In the genomic region with DNA sequence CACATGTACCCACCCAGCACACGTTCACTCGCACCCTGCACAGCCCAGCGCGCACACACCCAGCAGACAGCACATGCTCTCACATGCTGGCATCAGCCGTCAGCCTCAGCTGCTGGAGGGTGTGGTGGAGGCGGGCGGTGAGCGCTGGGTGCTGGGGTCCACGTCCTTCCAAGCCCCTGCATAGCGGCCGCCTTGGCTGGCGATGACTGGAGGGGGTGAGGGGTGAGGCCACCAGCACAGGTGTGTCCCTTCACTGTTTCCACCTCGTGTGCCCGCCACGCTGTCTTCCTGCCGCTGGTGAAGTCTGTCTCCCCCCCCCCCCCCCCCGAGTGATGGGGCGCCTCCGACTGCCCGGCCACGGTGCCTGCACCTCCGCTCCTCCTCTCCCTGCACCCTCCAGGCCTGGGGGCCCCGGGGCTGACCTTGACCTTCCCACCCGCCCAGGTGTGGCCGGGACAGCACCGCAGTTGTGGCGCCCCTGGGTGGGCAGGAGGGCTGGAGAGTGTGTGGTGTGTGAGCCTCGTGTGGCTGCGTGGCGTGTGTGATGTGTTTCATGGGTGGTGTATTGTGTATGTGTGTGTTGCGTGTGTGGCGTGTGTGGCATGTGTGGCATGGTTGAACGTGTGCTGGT, we compare ENCODE assay signal across 2 cellular contexts.
TF ChIP-seq lines count a peak whose summit lies in the region.

No MANE protein-coding gene starts in this region.

TF ChIP-seq in K562, 482 proteins besides CTCF, POLR2A, EP300 and RAD21:
- TF ChIP-seq PCBP1 (IDR thresholded peaks at IDR 0.05; ENCODE audit: low read depth, low read length, poor library complexity, severe bottlenecking) (no peak), ATF1 (CRISPR knock-in tag; IDR thresholded peaks at IDR 0.05) (peak; percentile 6; the same call in 1 of the 2 replicates), ATF1 (tag; IDR thresholded peaks at IDR 0.05) (no peak)

TF ChIP-seq in GM12891, 5 proteins besides CTCF, POLR2A, EP300 and RAD21:
- no peak for TF ChIP-seq PAX5 (IDR thresholded peaks at IDR 0.05; ENCODE audit: insufficient read depth, low read length, severe bottlenecking)
- TF ChIP-seq POU2F2 (IDR thresholded peaks at IDR 0.05; ENCODE audit: low read depth, low read length) = no peak
- no peak for TF ChIP-seq POLR2AphosphoS5 (IDR thresholded peaks at IDR 0.05; ENCODE audit: low read depth, low read length)
- no peak for TF ChIP-seq TAF1 (IDR thresholded peaks at IDR 0.05; ENCODE audit: low read depth, low read length)
- TF ChIP-seq SPI1 (IDR thresholded peaks at IDR 0.05; ENCODE audit: low read depth, low read length) = no peak
